Comparison of ENCODE assay signal across 10 cellular contexts in genomic region chr1:8382051-8382505, GRCh38.
DNase-seq lines count a peak whose midpoint lies in the region; ATAC-seq and TF ChIP-seq lines count a peak whose summit lies in the region.
"Had no signal": no experiment of that assay in that cellular context is flagged by ENCODE, and none has a peak within 500 bp of the region (broad histone marks: within the 10 kb centered on the region; RNA-seq: fewer than 3 reads in every experiment).

No MANE protein-coding gene starts in this region.

- POLR2A ChIA-PET in HEK293 (lab: Yijun Ruan, JAX), result no interaction called here

- H3K36me3 Mint-ChIP-seq in Calu3 (ENCODE audit: insufficient read depth, unreplicated experiment), result no peaks in the 10 kb centered on the region

- no peak overlapping the region for H3K4me3 Mint-ChIP-seq in Calu3 (ENCODE audit: low read depth, unreplicated experiment)

- intact Hi-C loops in Calu3 (cut with micrococcal nuclease; ENCODE audit: unreplicated experiment), result no loop called here

- ATAC-seq in GM19463 (IDR thresholded peaks at IDR 0.05; ENCODE audit: unreplicated experiment), result no peak

- no peaks in the 10 kb centered on the region for H3K9me3 ChIP-seq in HEK293 (ENCODE audit: control insufficient read depth, insufficient read depth, low read depth, low read length)
- H3K9me3 ChIP-seq: SJSA1 had no signal

- no peak overlapping the region for H3K4me3 ChIP-seq in HEK293 (ENCODE audit: low read depth, low read length)
- H3K4me3 ChIP-seq: SJSA1 had no signal

- BruUV-seq in Calu3 (replicated peaks; lab: Mats Ljungman, UMichigan), result no TSS peak

- CTCF ChIA-PET in HEK293 (lab: Yijun Ruan, JAX) (interaction anchor here (0.6 to 1.0 kb wide), 4 partner anchors 14 to 322 kb away, joined by 3 to 6 read pairs (median 4); no protein-coding TSS in a partner anchor), Calu3 (lab: Charles Lee) (interaction anchor here (0.7 kb wide), 1 partner anchor 21 kb away, joined by 6 read pairs; no protein-coding TSS in a partner anchor)

- H3K27me3 Mint-ChIP-seq in Calu3 (ENCODE audit: unreplicated experiment), result no peaks in the 10 kb centered on the region

- no peak overlapping the region for H3K27ac ChIP-seq in HEK293 (ENCODE audit: extremely low read depth, low read depth, low read length)
- H3K27ac ChIP-seq: SJSA1 had no signal

- DNase-seq in amniotic epithelial cell (ENCODE audit: low read depth) (peak; percentile 32), hippocampal formation (lab: John Stamatoyannopoulos, UW) (peak; percentile 53 to 61), retina (peak; percentile 73), A172 (ENCODE audit: low spot score) (no peak), GM10266 (ENCODE audit: extremely low spot score) (no peak), Calu3 (no peak)
- DNase-seq: activated gamma-delta T cell treated with Interleukin-2 at 50 U/mL for 16 hours had no signal

- H3K4me1 Mint-ChIP-seq in Calu3 (ENCODE audit: low read depth, unreplicated experiment), result peaks cover 6% of the 10 kb centered on the region

- H3K36me3 ChIP-seq in HEK293 (ENCODE audit: control insufficient read depth in 2 of 2, insufficient read depth in 1 of 2, low read length in 2 of 2), result peaks cover 0 to 15% of the 10 kb centered on the region in 2 experiments; a peak in 1 of 3 replicates

- no peak overlapping the region for H3K27ac Mint-ChIP-seq in Calu3 (ENCODE audit: unreplicated experiment)

- no peaks in the 10 kb centered on the region for H3K9me3 Mint-ChIP-seq in Calu3 (ENCODE audit: low read depth, unreplicated experiment)

- peaks cover 3% of the 10 kb centered on the region; the same call in 1 of the 2 replicates for H3K4me1 ChIP-seq in HEK293 (ENCODE audit: control insufficient read depth, insufficient read depth, low read length)

- TF ChIP-seq CTCF in HEK293 (tag by site-specific recombination; IDR thresholded peaks at IDR 0.05) (no peak), GM10266 (IDR thresholded peaks at IDR 0.05; ENCODE audit: control insufficient read depth, insufficient read depth, low read depth, missing control alignments) (no peak), Calu3 (IDR thresholded peaks at IDR 0.05; ENCODE audit: unreplicated experiment) (no peak)

TF ChIP-seq in HEK293, 187 proteins besides CTCF, POLR2A, EP300 and RAD21 (continues in another document):
- TF ChIP-seq ZBTB6 (tag by site-specific recombination; IDR thresholded peaks at IDR 0.05) (peak; percentile 43; the same call in 1 of the 2 replicates), ZNF280C (tag by site-specific recombination; IDR thresholded peaks at IDR 0.05) (no peak), PBX3 (CRISPR knock-in tag; IDR thresholded peaks at IDR 0.05) (no peak), ZNF843 (tag by site-specific recombination; IDR thresholded peaks at IDR 0.05) (no peak), PRDM2 (tag by site-specific recombination; IDR thresholded peaks at IDR 0.05; ENCODE audit: borderline replicate concordance) (no peak), WT1 (tag by site-specific recombination; IDR thresholded peaks at IDR 0.05) (no peak), KLF10 (tag by site-specific recombination; IDR thresholded peaks at IDR 0.05) (no peak), ZNF600 (tag by site-specific recombination; IDR thresholded peaks at IDR 0.05) (0 out of 2 replicates have a peak, but pooled peaks have one; percentile 22), ZSCAN5A (tag by site-specific recombination; IDR thresholded peaks at IDR 0.05) (no peak), ZNF830 (tag by site-specific recombination; IDR thresholded peaks at IDR 0.05; ENCODE audit: low read depth) (no peak), ZNF626 (tag by site-specific recombination; IDR thresholded peaks at IDR 0.05) (no peak), ZIC2 (tag by site-specific recombination; IDR thresholded peaks at IDR 0.05) (peak; percentile 56), ZFP69B (tag by site-specific recombination; IDR thresholded peaks at IDR 0.05) (no peak), ZNF433 (tag by site-specific recombination; IDR thresholded peaks at IDR 0.05; ENCODE audit: low read depth) (no peak)

Comparison
In these comparisons a context has a peak if more than half of its experiments do, and no peak if none do; other contexts are left out.
1. DNase-seq: peak in amniotic epithelial cell (single experiment), hippocampal formation (2 of 2) and retina (single experiment); none in A172 (single experiment), GM10266 (single experiment) and Calu3 (single experiment).